8 cellular contexts compared by ENCODE assay signal in the genomic region with DNA sequence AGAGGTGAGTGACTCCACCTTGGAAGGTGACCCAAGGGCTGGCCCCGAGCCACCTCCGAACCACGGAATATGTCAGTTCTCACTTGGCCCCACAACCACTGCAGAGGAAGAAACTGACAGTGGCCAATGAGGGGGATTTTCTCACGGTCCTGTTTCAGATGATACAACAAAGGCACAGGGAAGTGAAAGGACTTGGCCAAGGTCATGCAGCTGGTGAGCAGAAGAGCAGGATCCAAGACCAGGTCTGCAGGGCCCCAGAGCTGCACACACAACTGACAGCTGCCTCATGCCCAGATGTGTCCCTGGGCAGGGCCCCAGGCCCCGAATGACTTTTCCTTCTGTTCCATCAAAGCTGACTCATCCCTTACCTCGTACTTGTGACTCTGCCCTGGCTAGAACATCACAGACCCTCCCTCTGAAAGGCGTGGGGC. TPM values are rescaled to one million over a fixed set of nuclear protein-coding genes. Genes with fewer than 3 reads are reported as not detected.
DNase-seq lines count a peak whose midpoint lies in the region; ATAC-seq, FAIRE-seq and TF ChIP-seq lines count a peak whose summit lies in the region.

No MANE protein-coding gene starts in this region.

- TF ChIP-seq POLR2A in heart left ventricle (IDR thresholded peaks at IDR 0.05): no peak

- FAIRE-seq in D721Med (lab: Jason Lieb, UNC): no peak

- WGBS in heart left ventricle, 4 donors: 56 to 72% (median 62%) methylated on average over 5 to 7 of the region's 7 CpGs

- H3K4me3 ChIP-seq in heart left ventricle (no peak overlapping the region), tibial artery (no peak overlapping the region)

- no peak for TF ChIP-seq CTCF in heart left ventricle (IDR thresholded peaks at IDR 0.05)
- TF ChIP-seq CTCF in chondrocyte (IDR thresholded peaks at IDR 0.05): no peak
- no peak for TF ChIP-seq CTCF in tibial artery (IDR thresholded peaks at IDR 0.05)
- no peak for TF ChIP-seq CTCF in D721Med (IDR thresholded peaks at IDR 0.05; ENCODE audit: insufficient read depth, missing control alignments)

- H3K27ac Mint-ChIP-seq in chondrocyte (ENCODE audit: unreplicated experiment): peak overlapping the region; percentile 100
- no peak overlapping the region for H3K27ac Mint-ChIP-seq in activated CD4-positive, alpha-beta T cell treated with anti-CD3 and anti-CD28 coated beads, Interleukin-2, amount 10 ng/mL, durations not matched to agents 24 days and 14 days

- H3K9me3 Mint-ChIP-seq in chondrocyte (ENCODE audit: low read depth): no peaks in the 10 kb centered on the region
- H3K9me3 Mint-ChIP-seq in activated CD4-positive, alpha-beta T cell treated with anti-CD3 and anti-CD28 coated beads, Interleukin-2, amount 10 ng/mL, durations not matched to agents 24 days and 14 days: no peaks in the 10 kb centered on the region

- H3K9me3 ChIP-seq in heart left ventricle (no peaks in the 10 kb centered on the region), tibial artery (no peaks in the 10 kb centered on the region)

- H3K27me3 ChIP-seq in heart left ventricle (no peaks in the 10 kb centered on the region), tibial artery (no peaks in the 10 kb centered on the region)

- DNase-seq in heart left ventricle (peak in 1 of 5 donors; percentile 42), left ventricle myocardium superior (no peak), chondrocyte (ENCODE audit: low spot score) (no peak), tibial artery (no peak), D721Med (ENCODE audit: insufficient read length, low spot score) (no peak), NCI-H748 (lab: John Stamatoyannopoulos, UW; ENCODE audit: unreplicated experiment) (no peak)
- DNase-seq in activated CD4-positive, alpha-beta T cell treated with anti-CD3 and anti-CD28 coated beads, Interleukin-2, amount 10 ng/mL, durations not matched to agents 24 days and 14 days: no peak

- H3K36me3 Mint-ChIP-seq in chondrocyte (ENCODE audit: low read depth): peaks cover 28% of the 10 kb centered on the region
- peaks cover 45% of the 10 kb centered on the region for H3K36me3 Mint-ChIP-seq in activated CD4-positive, alpha-beta T cell treated with anti-CD3 and anti-CD28 coated beads, Interleukin-2, amount 10 ng/mL, durations not matched to agents 24 days and 14 days (ENCODE audit: low read depth)

- H3K27me3 Mint-ChIP-seq in chondrocyte (ENCODE audit: low read depth): no peaks in the 10 kb centered on the region
- H3K27me3 Mint-ChIP-seq in activated CD4-positive, alpha-beta T cell treated with anti-CD3 and anti-CD28 coated beads, Interleukin-2, amount 10 ng/mL, durations not matched to agents 24 days and 14 days: no peaks in the 10 kb centered on the region

- H3K36me3 ChIP-seq in heart left ventricle: peaks cover 0 to 84% (median 62%) of the 10 kb centered on the region in 9 donors
- H3K36me3 ChIP-seq in tibial artery: peaks cover 42 to 59% (median 57%) of the 10 kb centered on the region in 3 donors

- ATAC-seq in heart left ventricle (peak in 2 of 4 donors; percentile 4 to 9), left ventricle myocardium superior (no peak), HG03159 (IDR thresholded peaks at IDR 0.05; ENCODE audit: unreplicated experiment) (peak; percentile 73)

- peaks cover 56% of the 10 kb centered on the region for H3K4me1 Mint-ChIP-seq in chondrocyte (ENCODE audit: low read depth)
- peaks cover 21% of the 10 kb centered on the region for H3K4me1 Mint-ChIP-seq in activated CD4-positive, alpha-beta T cell treated with anti-CD3 and anti-CD28 coated beads, Interleukin-2, amount 10 ng/mL, durations not matched to agents 24 days and 14 days

- intact Hi-C loops in heart left ventricle (cut with DNase I): no loop called here
- intact Hi-C loops in left ventricle myocardium superior (cut with micrococcal nuclease): no loop called here
- intact Hi-C loops in tibial artery (cut with DNase I; ENCODE audit: low total_unique reads): no loop called here
- intact Hi-C loops in activated CD4-positive, alpha-beta T cell treated with anti-CD3 and anti-CD28 coated beads, Interleukin-2, amount 10 ng/mL, durations not matched to agents 24 days and 14 days (cut with micrococcal nuclease): no loop called here

- no peak overlapping the region for H3K4me3 Mint-ChIP-seq in chondrocyte (ENCODE audit: unreplicated experiment)
- no peak overlapping the region for H3K4me3 Mint-ChIP-seq in activated CD4-positive, alpha-beta T cell treated with anti-CD3 and anti-CD28 coated beads, Interleukin-2, amount 10 ng/mL, durations not matched to agents 24 days and 14 days

- H3K27ac ChIP-seq in heart left ventricle: peak overlapping the region in 10 of 12 donors; percentile 46 to 82 (median 68)
- peak overlapping the region; percentile 65 to 86 for H3K27ac ChIP-seq in tibial artery

- peaks cover 0 to 44% (median 28%) of the 10 kb centered on the region in 12 donors for H3K4me1 ChIP-seq in heart left ventricle
- peaks cover 10 to 51% (median 43%) of the 10 kb centered on the region in 4 donors for H3K4me1 ChIP-seq in tibial artery

RNA-seq across cellular contexts. Expression of gene EVA1B, which starts 25.8 kb away (rescaled TPM):
- 10 to 100 TPM in 6 of 9 donors, 1 to 10 TPM in 3; 5.9 to 42.3 (median 10.8) TPM for total RNA-seq in heart left ventricle
- 10 to 100 TPM; 13.6 to 21.4 TPM for polyA plus RNA-seq in heart left ventricle
- 10.8 TPM for total RNA-seq in left ventricle myocardium superior
- total RNA-seq in chondrocyte: 55.7 to 88.4 TPM (median 85.2 TPM) in 3 replicates
- total RNA-seq in activated CD4-positive, alpha-beta T cell treated with anti-CD3 and anti-CD28 coated beads, Interleukin-2, amount 10 ng/mL, durations not matched to agents 24 days and 14 days: 7.5 and 9.0 TPM in 2 replicates

RNA-seq across cellular contexts. Expression of gene STK40, which starts 36.5 kb away (rescaled TPM):
- 100 to 1,000 TPM in 1 of 9 donors, 10 to 100 TPM in 8; 50.4 to 114 (median 59.4) TPM for total RNA-seq in heart left ventricle
- polyA plus RNA-seq in heart left ventricle: 10 to 100 TPM; 27.9 to 75.2 TPM
- total RNA-seq in left ventricle myocardium superior: 78.4 TPM
- total RNA-seq in chondrocyte: 42.6 to 63.7 TPM (median 59.9 TPM) in 3 replicates
- 40.6 and 51.3 TPM in 2 replicates for total RNA-seq in activated CD4-positive, alpha-beta T cell treated with anti-CD3 and anti-CD28 coated beads, Interleukin-2, amount 10 ng/mL, durations not matched to agents 24 days and 14 days

RNA-seq across cellular contexts. Expression of gene SH3D21, which starts 43.1 kb away (rescaled TPM):
- 1 to 10 TPM in 5 of 9 donors, under 1 TPM in 4; 0.38 to 3.1 (median 1.4) TPM for total RNA-seq in heart left ventricle
- 1 to 10 TPM in 1 of 2 donors, under 1 TPM in 1; 0.72 to 2.2 TPM for polyA plus RNA-seq in heart left ventricle
- 1.1 TPM for total RNA-seq in left ventricle myocardium superior
- 9.4 to 15.0 TPM (median 10.8 TPM) in 3 replicates for total RNA-seq in chondrocyte
- 17.0 and 19.4 TPM in 2 replicates for total RNA-seq in activated CD4-positive, alpha-beta T cell treated with anti-CD3 and anti-CD28 coated beads, Interleukin-2, amount 10 ng/mL, durations not matched to agents 24 days and 14 days

RNA-seq across cellular contexts. Expression of gene LSM10, which starts 48.5 kb away (rescaled TPM):
- total RNA-seq in heart left ventricle (10 to 100 TPM; 39.1 to 68.7 (median 49.7) TPM), left ventricle myocardium superior (58.7 TPM), chondrocyte (45.0 to 47.3 TPM (median 45.7 TPM) in 3 replicates)
- polyA plus RNA-seq in heart left ventricle: 10 to 100 TPM; 72.7 to 95.9 TPM
- total RNA-seq in activated CD4-positive, alpha-beta T cell treated with anti-CD3 and anti-CD28 coated beads, Interleukin-2, amount 10 ng/mL, durations not matched to agents 24 days and 14 days: 58.6 and 61.6 TPM in 2 replicates
